9 cellular contexts compared by ENCODE assay signal in the genomic region with DNA sequence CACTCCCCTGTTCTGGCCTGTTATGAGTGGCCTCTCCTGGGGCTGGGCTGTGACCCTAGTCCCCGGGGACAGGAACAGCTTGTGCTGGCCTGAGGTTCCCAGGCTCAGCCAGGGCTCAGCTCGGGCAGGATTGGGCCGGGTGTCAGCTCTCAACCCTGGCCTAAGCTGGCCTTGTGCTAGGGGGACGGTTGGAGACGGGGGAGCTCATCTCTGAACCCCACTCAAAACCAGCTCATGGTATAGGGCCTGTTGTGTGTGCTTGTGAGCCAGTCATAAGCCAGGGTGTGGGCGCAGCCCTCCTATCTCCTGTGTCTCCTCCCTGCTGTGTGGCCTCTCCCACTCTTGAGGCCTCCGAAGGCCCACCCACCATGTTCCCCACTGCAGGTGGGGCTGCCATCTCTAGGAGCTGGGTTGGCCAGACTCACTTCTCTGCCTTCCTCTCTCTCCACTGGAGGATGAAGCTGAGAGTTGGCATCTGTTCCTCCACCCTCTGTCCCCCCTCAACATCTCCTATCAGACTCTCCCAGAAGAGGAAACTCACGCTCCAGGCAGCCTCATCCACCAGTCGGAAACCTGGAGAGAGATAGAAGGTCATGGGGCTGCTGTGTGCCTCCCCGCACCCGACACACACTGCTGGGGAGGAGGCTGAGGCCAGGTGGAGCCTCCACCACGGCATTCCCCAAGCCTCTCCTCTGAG. TPM values are rescaled to one million over a fixed set of nuclear protein-coding genes. Genes with fewer than 3 reads are reported as not detected.
DNase-seq lines count a peak whose midpoint lies in the region; ATAC-seq and TF ChIP-seq lines count a peak whose summit lies in the region.
"Had no signal": no experiment of that assay in that cellular context is flagged by ENCODE, and none has a peak within 500 bp of the region (broad histone marks: within the 10 kb centered on the region; RNA-seq: fewer than 3 reads in every experiment).

No MANE protein-coding gene starts in this region.

- no peak overlapping the region for H3K27ac Mint-ChIP-seq in CD4-positive, alpha-beta T cell
- H3K27ac Mint-ChIP-seq: neural progenitor cell had no signal

- CTCF ChIA-PET in CD4-positive, alpha-beta T cell (lab: Charles Lee) = no interaction called here

- intact Hi-C loops in CD4-positive, alpha-beta T cell (cut with DNase I, micrococcal nuclease) = loop anchor here (5.0 kb wide), 2 partner anchors 58 to 67 kb away; no protein-coding TSS in a partner anchor
- intact Hi-C loops in ascending aorta (cut with DNase I) (loop anchor here (10.0 kb wide), 1 partner anchor 200 kb away; no protein-coding TSS in a partner anchor), heart right ventricle (cut with DNase I) (loop anchor here in 4 of 10 donors (5.0 to 10.0 kb wide), 5 partner anchors 32 to 393 kb away; partner anchors contain the start of genes ISG20L2 (in 2 of the 4), METTL25B (in 2 of the 4) and MEF2D (in 1 of the 4)), sciatic nerve (cut with DNase I) (no loop called here)

- no peaks in the 10 kb centered on the region for H3K36me3 Mint-ChIP-seq in CD4-positive, alpha-beta T cell (ENCODE audit: low read depth)
- H3K36me3 Mint-ChIP-seq: neural progenitor cell had no signal

- WGBS in heart right ventricle, 2 donors = 37 to 66% methylated on average over 12 of the region's 12 CpGs

- peaks cover 30% of the 10 kb centered on the region for H3K27me3 ChIP-seq in CD4-positive, alpha-beta T cell (ENCODE audit: control insufficient read depth, insufficient read depth, low read length)
- H3K27me3 ChIP-seq in ascending aorta = no peaks in the 10 kb centered on the region
- peaks cover 0 to 43% (median 9%) of the 10 kb centered on the region in 7 donors for H3K27me3 ChIP-seq in heart right ventricle

- no peak for TF ChIP-seq CTCF in CD4-positive, alpha-beta T cell (IDR thresholded peaks at IDR 0.05)
- TF ChIP-seq CTCF in ascending aorta (IDR thresholded peaks at IDR 0.05) (no peak), heart right ventricle (IDR thresholded peaks at IDR 0.05) (no peak)

- no peak for ATAC-seq in CD4-positive, alpha-beta T cell (ENCODE audit: poor library complexity)
- ATAC-seq in heart right ventricle (peak; percentile 7 to 65 (median 31)), sciatic nerve (peak; percentile 61), HG03460 (IDR thresholded peaks at IDR 0.05; ENCODE audit: unreplicated experiment) (no peak), GM19463 (IDR thresholded peaks at IDR 0.05; ENCODE audit: unreplicated experiment) (no peak), HG02938 (IDR thresholded peaks at IDR 0.05; ENCODE audit: unreplicated experiment) (no peak)

- peaks cover 6 to 27% of the 10 kb centered on the region in 2 donors for H3K4me1 ChIP-seq in ascending aorta
- H3K4me1 ChIP-seq in heart right ventricle = peaks cover 25 to 80% (median 70%) of the 10 kb centered on the region in 9 donors

- POLR2A ChIA-PET in CD4-positive, alpha-beta T cell (lab: Charles Lee) = interaction anchor here (0.8 kb wide), 1 partner anchor 75 kb away, joined by 3 read pairs; no protein-coding TSS in a partner anchor

- H3K27me3 Mint-ChIP-seq in CD4-positive, alpha-beta T cell = peaks cover 75% of the 10 kb centered on the region

- H3K9me3 Mint-ChIP-seq in CD4-positive, alpha-beta T cell = no peaks in the 10 kb centered on the region
- H3K9me3 Mint-ChIP-seq: neural progenitor cell had no signal

- peaks cover 19% of the 10 kb centered on the region for H3K4me1 Mint-ChIP-seq in CD4-positive, alpha-beta T cell (ENCODE audit: low read depth)

- H3K4me3 ChIP-seq in ascending aorta (peak overlapping the region; percentile 54 to 70), heart right ventricle (peak overlapping the region in 9 of 10 donors; percentile 62 to 82 (median 71))
- H3K4me3 ChIP-seq: neural progenitor cell had no signal

- H3K9me3 ChIP-seq in CD4-positive, alpha-beta T cell (ENCODE audit: control insufficient read depth, low read length) = no peaks in the 10 kb centered on the region
- H3K9me3 ChIP-seq in ascending aorta (no peaks in the 10 kb centered on the region), heart right ventricle (no peaks in the 10 kb centered on the region)

- peak overlapping the region; percentile 23 for H3K4me3 Mint-ChIP-seq in CD4-positive, alpha-beta T cell
- H3K4me3 Mint-ChIP-seq: neural progenitor cell had no signal

- no peak for DNase-seq in CD4-positive, alpha-beta T cell
- DNase-seq in ascending aorta (ENCODE audit: low spot score in 2 of 2) = no peak
- DNase-seq in heart right ventricle = peak; percentile 69 to 71
- no peak for DNase-seq in sciatic nerve (ENCODE audit: low spot score)
- DNase-seq in NCI-H1930 (lab: John Stamatoyannopoulos, UW) = no peak

- H3K36me3 ChIP-seq in ascending aorta (no peaks in the 10 kb centered on the region), heart right ventricle (no peaks in the 10 kb centered on the region)
- H3K36me3 ChIP-seq: neural progenitor cell had no signal

- no peak overlapping the region for H3K27ac ChIP-seq in CD4-positive, alpha-beta T cell (ENCODE audit: low read depth, low read length)
- peak overlapping the region; percentile 92 to 94 for H3K27ac ChIP-seq in ascending aorta
- peak overlapping the region; percentile 89 to 98 (median 96) for H3K27ac ChIP-seq in heart right ventricle
- H3K27ac ChIP-seq: neural progenitor cell had no signal

RNA-seq across cellular contexts. Expression of gene PEAR1, which starts 1.3 kb away (rescaled TPM):
- under 1 TPM; 0.20 to 0.41 TPM for total RNA-seq in CD4-positive, alpha-beta T cell
- total RNA-seq in ascending aorta (39.8 TPM), heart right ventricle (10 to 100 TPM in 2 of 10 donors, 1 to 10 TPM in 8; 3.8 to 12.4 (median 7.1) TPM), sciatic nerve (74.7 TPM)
- 10 to 100 TPM in 1 of 2 donors, 1 to 10 TPM in 1; 6.2 to 13.7 TPM for polyA plus RNA-seq in heart right ventricle

RNA-seq across cellular contexts. Expression of gene LRRC71, which starts 25.6 kb away (rescaled TPM):
- total RNA-seq in CD4-positive, alpha-beta T cell = not detected
- total RNA-seq in ascending aorta = not detected
- total RNA-seq in heart right ventricle = under 1 TPM in 3 of 10 donors, not detected in 7; 0.15 to 0.38 (median 0.35) TPM
- polyA plus RNA-seq in heart right ventricle = under 1 TPM; 0.06 to 0.51 TPM
- total RNA-seq in sciatic nerve = 2.5 TPM

RNA-seq across cellular contexts. Expression of gene NTRK1, which starts 34.2 kb away (rescaled TPM):
- under 1 TPM; 0.42 to 0.52 TPM for total RNA-seq in CD4-positive, alpha-beta T cell
- not detected for total RNA-seq in ascending aorta
- 1 to 10 TPM in 4 of 10 donors, under 1 TPM in 6; 0.15 to 3.7 (median 0.69) TPM for total RNA-seq in heart right ventricle
- polyA plus RNA-seq in heart right ventricle = 1 to 10 TPM in 1 of 2 donors, under 1 TPM in 1; 0.28 to 1.5 TPM
- 1.8 TPM for total RNA-seq in sciatic nerve

RNA-seq across cellular contexts. Expression of gene INSRR, which starts 35.9 kb away (rescaled TPM):
- not detected for total RNA-seq in CD4-positive, alpha-beta T cell
- total RNA-seq in ascending aorta (2.9 TPM), heart right ventricle (under 1 TPM; 0.04 to 0.20 (median 0.07) TPM), sciatic nerve (0.40 TPM)
- under 1 TPM; 0.01 to 0.80 TPM for polyA plus RNA-seq in heart right ventricle

Comparison
In these comparisons a context has a peak if more than half of its experiments do, and no peak if none do; other contexts are left out.
1. ATAC-seq: peak in heart right ventricle (8 of 8) and sciatic nerve (single experiment); none in CD4-positive, alpha-beta T cell (single experiment), HG03460 (single experiment), GM19463 (single experiment) and HG02938 (single experiment).
2. DNase-seq: peak in heart right ventricle (2 of 2); none in CD4-positive, alpha-beta T cell (0 of 10), ascending aorta (0 of 2), sciatic nerve (single experiment) and NCI-H1930 (0 of 2).